In genomic region chr3:50674349-50675178, GRCh38 we compare ENCODE assay signal across 8 cellular contexts. TPM values are rescaled to one million over a fixed set of nuclear protein-coding genes. Genes with fewer than 3 reads are reported as not detected.
A peak's percentile ranks its signal among the peaks of the same experiment; 100 is the strongest.
DNase-seq lines count a peak whose midpoint lies in the region; ATAC-seq and TF ChIP-seq lines count a peak whose summit lies in the region.

TSS of gene DOCK3 (plus strand) at chr3:50674927. CDS start at chr3:50675264, 337 bp downstream.

- no peak within 1 kb of the TSS for H3K27ac ChIP-seq in temporal lobe (ENCODE audit: low read depth, low read length)

- no peak for TF ChIP-seq CTCF in BE2C (IDR thresholded peaks at IDR 0.05; ENCODE audit: low read depth, low read length)
- TF ChIP-seq CTCF in fibroblast of villous mesenchyme (IDR thresholded peaks at IDR 0.05; ENCODE audit: insufficient read depth, low read depth, low read length): no peak

- H3K9me3 ChIP-seq in BE2C: no peaks in the 10 kb centered on the region
- no peaks in the 10 kb centered on the region for H3K9me3 ChIP-seq in neuron (ENCODE audit: low read length)

- peaks cover 68% of the 10 kb centered on the region for H3K27me3 ChIP-seq in BE2C
- H3K27me3 ChIP-seq in neuron (ENCODE audit: insufficient read depth, low read length): peaks cover 57% of the 10 kb centered on the region

- ATAC-seq in GM21825 (IDR thresholded peaks at IDR 0.05; ENCODE audit: unreplicated experiment) (peak; percentile 54), HG03095 (IDR thresholded peaks at IDR 0.05; ENCODE audit: unreplicated experiment) (no peak)

- H3K4me1 ChIP-seq in BE2C (no peaks in the 10 kb centered on the region), neuron (ENCODE audit: insufficient read depth, low read length) (peaks cover 3% of the 10 kb centered on the region)

- H3K4me3 ChIP-seq in BE2C (ENCODE audit: low read depth, low read length) (no peak within 1 kb of the TSS), fibroblast of villous mesenchyme (ENCODE audit: low read depth, low read length) (peak within 1 kb of the TSS; percentile 29), neuron (ENCODE audit: low read length) (peak within 1 kb of the TSS; percentile 55)

- peak within 1 kb of the TSS; percentile 73 for H2AFZ ChIP-seq in neuron (ENCODE audit: low read depth, low read length)

- peak; percentile 62 for DNase-seq in BE2C
- DNase-seq in NOMO-1 treated with DMSO at 0.1 percent for 48 hours (lab: John Stamatoyannopoulos, UW; ENCODE audit: unreplicated experiment): peak; percentile 24
- DNase-seq in activated effector memory CD4-positive, alpha-beta T cell treated with anti-CD3 and anti-CD28 coated beads, Interleukin-2, amount 50 U/mL, for 16 hours: peak; percentile 83
- DNase-seq in fibroblast of villous mesenchyme (ENCODE audit: low read depth): peak; percentile 50

- H3K36me3 ChIP-seq in BE2C (no peaks in the 10 kb centered on the region), neuron (ENCODE audit: insufficient read depth, low read length) (no peaks in the 10 kb centered on the region)

RNA-seq across cellular contexts. Expression of gene DOCK3, which starts in this region (rescaled TPM):
- 0.12 TPM for polyA plus RNA-seq in BE2C (2012; ENCODE audit: insufficient read depth, insufficient read length, low read depth)
- total RNA-seq in fibroblast of villous mesenchyme (under 0.01 TPM in 2 replicates), temporal lobe (49.9 TPM)

Comparison
In these comparisons a context has a peak if more than half of its experiments do, and no peak if none do; other contexts are left out.
1. RNA of gene DOCK3 (total RNA-seq): 49.9 TPM in temporal lobe (single experiment); under 0.01 TPM in fibroblast of villous mesenchyme; every median in the first group is over 10 times any median in the second.
2. Peak in DNase-seq and H3K4me3 ChIP-seq in fibroblast of villous mesenchyme; RNA of the gene not detected or under 1 TPM.
3. DNase-seq: peak in every context shown above with its lines; median percentile 83 in activated effector memory CD4-positive, alpha-beta T cell treated with anti-CD3 and anti-CD28 coated beads, Interleukin-2, amount 50 U/mL, for 16 hours; 62 in BE2C; 50 in fibroblast of villous mesenchyme; 24 in NOMO-1 treated with DMSO at 0.1 percent for 48 hours.